ENCODE assay signal across 1 cellular context in the genomic region with DNA sequence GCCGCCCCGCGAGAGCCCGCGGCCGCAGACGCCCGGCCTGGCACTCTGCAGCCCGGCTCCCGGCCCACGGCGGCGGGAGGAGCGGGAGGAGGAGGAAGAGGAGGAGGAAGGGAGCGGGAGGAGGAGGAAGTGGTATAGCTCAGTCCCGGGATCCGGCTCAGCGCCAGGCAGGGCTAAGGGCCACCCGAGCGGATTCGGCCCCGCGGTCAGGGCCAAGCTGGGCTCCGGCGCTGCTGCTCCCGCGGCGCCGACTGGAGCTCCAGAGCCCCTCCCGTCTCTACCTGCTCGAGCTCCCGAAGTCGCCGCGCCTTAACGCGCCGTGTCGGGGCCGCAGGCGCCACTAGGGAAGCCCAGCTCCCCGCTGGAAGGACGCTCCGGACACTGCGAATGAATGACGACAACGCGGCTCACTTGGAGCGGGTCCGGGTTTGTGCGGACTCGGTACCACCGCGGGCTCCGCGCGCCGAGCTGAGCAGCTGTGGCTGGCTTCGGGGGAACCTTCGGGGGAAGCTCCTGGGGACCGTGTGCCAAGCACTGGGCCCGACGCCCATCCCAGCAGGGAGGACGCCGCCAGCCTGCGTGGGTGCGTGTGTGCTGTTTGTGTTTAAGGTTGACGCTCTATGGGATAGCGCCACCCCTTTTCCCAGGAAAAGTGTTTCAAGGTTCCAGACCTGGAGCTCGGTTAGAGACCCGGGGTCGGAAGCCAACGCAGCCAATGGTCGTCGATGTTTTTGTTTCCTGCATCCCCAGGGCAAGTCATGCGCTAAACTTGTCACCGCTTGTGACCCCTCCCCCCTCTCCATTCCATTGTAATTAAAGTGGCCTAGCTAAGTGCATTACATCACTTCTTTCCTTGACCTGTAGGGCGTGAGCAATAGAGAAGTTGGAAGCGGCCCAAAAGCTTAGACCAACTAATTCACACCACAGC.
A peak's percentile ranks its signal among the peaks of the same experiment; 100 is the strongest.
TF ChIP-seq lines count a peak whose summit lies in the region.

A gene (minus strand): TSS at position 94 of the 928 bp plus-strand sequence. CDS start 340 bp downstream, outside the sequence.

TF ChIP-seq in HepG2, 621 proteins besides CTCF, POLR2A, EP300 and RAD21 (continued from another document and continues in another):
- TF ChIP-seq, protein P1, sequence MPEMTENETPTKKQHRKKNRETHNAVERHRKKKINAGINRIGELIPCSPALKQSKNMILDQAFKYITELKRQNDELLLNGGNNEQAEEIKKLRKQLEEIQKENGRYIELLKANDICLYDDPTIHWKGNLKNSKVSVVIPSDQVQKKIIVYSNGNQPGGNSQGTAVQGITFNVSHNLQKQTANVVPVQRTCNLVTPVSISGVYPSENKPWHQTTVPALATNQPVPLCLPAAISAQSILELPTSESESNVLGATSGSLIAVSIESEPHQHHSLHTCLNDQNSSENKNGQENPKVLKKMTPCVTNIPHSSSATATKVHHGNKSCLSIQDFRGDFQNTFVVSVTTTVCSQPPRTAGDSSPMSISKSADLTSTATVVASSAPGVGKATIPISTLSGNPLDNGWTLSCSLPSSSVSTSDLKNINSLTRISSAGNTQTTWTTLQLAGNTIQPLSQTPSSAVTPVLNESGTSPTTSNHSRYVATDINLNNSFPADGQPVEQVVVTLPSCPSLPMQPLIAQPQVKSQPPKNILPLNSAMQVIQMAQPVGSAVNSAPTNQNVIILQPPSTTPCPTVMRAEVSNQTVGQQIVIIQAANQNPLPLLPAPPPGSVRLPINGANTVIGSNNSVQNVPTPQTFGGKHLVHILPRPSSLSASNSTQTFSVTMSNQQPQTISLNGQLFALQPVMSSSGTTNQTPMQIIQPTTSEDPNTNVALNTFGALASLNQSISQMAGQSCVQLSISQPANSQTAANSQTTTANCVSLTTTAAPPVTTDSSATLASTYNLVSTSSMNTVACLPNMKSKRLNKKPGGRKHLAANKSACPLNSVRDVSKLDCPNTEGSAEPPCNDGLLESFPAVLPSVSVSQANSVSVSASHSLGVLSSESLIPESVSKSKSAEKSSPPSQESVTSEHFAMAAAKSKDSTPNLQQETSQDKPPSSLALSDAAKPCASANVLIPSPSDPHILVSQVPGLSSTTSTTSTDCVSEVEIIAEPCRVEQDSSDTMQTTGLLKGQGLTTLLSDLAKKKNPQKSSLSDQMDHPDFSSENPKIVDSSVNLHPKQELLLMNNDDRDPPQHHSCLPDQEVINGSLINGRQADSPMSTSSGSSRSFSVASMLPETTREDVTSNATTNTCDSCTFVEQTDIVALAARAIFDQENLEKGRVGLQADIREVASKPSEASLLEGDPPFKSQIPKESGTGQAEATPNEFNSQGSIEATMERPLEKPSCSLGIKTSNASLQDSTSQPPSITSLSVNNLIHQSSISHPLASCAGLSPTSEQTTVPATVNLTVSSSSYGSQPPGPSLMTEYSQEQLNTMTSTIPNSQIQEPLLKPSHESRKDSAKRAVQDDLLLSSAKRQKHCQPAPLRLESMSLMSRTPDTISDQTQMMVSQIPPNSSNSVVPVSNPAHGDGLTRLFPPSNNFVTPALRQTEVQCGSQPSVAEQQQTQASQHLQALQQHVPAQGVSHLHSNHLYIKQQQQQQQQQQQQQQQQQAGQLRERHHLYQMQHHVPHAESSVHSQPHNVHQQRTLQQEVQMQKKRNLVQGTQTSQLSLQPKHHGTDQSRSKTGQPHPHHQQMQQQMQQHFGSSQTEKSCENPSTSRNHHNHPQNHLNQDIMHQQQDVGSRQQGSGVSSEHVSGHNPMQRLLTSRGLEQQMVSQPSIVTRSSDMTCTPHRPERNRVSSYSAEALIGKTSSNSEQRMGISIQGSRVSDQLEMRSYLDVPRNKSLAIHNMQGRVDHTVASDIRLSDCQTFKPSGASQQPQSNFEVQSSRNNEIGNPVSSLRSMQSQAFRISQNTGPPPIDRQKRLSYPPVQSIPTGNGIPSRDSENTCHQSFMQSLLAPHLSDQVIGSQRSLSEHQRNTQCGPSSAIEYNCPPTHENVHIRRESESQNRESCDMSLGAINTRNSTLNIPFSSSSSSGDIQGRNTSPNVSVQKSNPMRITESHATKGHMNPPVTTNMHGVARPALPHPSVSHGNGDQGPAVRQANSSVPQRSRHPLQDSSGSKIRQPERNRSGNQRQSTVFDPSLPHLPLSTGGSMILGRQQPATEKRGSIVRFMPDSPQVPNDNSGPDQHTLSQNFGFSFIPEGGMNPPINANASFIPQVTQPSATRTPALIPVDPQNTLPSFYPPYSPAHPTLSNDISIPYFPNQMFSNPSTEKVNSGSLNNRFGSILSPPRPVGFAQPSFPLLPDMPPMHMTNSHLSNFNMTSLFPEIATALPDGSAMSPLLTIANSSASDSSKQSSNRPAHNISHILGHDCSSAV (CRISPR knock-in tag; IDR thresholded peaks at IDR 0.05; ENCODE audit: borderline replicate concordance), result no peak
- TF ChIP-seq ZSCAN30 (CRISPR knock-in tag; IDR thresholded peaks at IDR 0.05) (no peak), ZBTB42 (CRISPR knock-in tag; IDR thresholded peaks at IDR 0.05) (no peak), SETDB1 (CRISPR knock-in tag; IDR thresholded peaks at IDR 0.05; ENCODE audit: borderline replicate concordance) (0 out of 2 replicates have a peak, but pooled peaks have one; percentile 33), ZNF891 (CRISPR knock-in tag; IDR thresholded peaks at IDR 0.05) (peak; percentile 93), GATAD1 (CRISPR knock-in tag; IDR thresholded peaks at IDR 0.05) (peak; percentile 63; the same call in 1 of the 2 replicates), MBD4 (IDR thresholded peaks at IDR 0.05; ENCODE audit: borderline replicate concordance, low read length) (no peak), NBN (conservative IDR thresholded peaks at IDR 0.05) (no peak), STAG1 (CRISPR knock-in tag; IDR thresholded peaks at IDR 0.05) (no peak; the same call in 1 of the 2 replicates), SP140L (CRISPR knock-in tag; IDR thresholded peaks at IDR 0.05; ENCODE audit: borderline replicate concordance) (no peak), HNF4G (IDR thresholded peaks at IDR 0.05; ENCODE audit: borderline replicate concordance, low read depth, low read length) (no peak), HNF4G (CRISPR knock-in tag; IDR thresholded peaks at IDR 0.05; ENCODE audit: borderline replicate concordance, low read depth) (peak; percentile 56; the same call in 1 of the 2 replicates), TBX3 (IDR thresholded peaks at IDR 0.05; ENCODE audit: borderline replicate concordance) (peak; percentile 49; the same call in 1 of the 2 replicates), RORA (CRISPR knock-in tag; IDR thresholded peaks at IDR 0.05) (no peak), ZNF326 (CRISPR knock-in tag; IDR thresholded peaks at IDR 0.05; ENCODE audit: borderline replicate concordance) (no peak), ZNF616 (CRISPR knock-in tag; IDR thresholded peaks at IDR 0.05; ENCODE audit: low read depth) (peak; percentile 52; the same call in 1 of the 2 replicates), ZSCAN12 (CRISPR knock-in tag; IDR thresholded peaks at IDR 0.05) (0 out of 2 replicates have a peak, but pooled peaks have one; percentile 45), RFXANK (CRISPR knock-in tag; IDR thresholded peaks at IDR 0.05) (no peak), GTF2F1 (IDR thresholded peaks at IDR 0.05; ENCODE audit: low read length) (no peak), REPIN1 (CRISPR knock-in tag; IDR thresholded peaks at IDR 0.05; ENCODE audit: borderline replicate concordance, low read depth) (peak; percentile 62), KLF13 (CRISPR knock-in tag; IDR thresholded peaks at IDR 0.05) (0 out of 2 replicates have a peak, but pooled peaks have one; percentile 21), ZNF460 (CRISPR knock-in tag; IDR thresholded peaks at IDR 0.05; ENCODE audit: borderline replicate concordance) (no peak), HHEX (CRISPR knock-in tag; IDR thresholded peaks at IDR 0.05) (no peak), ATF1 (CRISPR knock-in tag; IDR thresholded peaks at IDR 0.05) (no peak), KMT2A (CRISPR knock-in tag; IDR thresholded peaks at IDR 0.05) (peak; percentile 56; the same call in 1 of the 2 replicates), MTA1 (CRISPR knock-in tag; IDR thresholded peaks at IDR 0.05; ENCODE audit: borderline replicate concordance) (peak; percentile 83; the same call in 1 of the 2 replicates), RXRB (CRISPR knock-in tag; IDR thresholded peaks at IDR 0.05; ENCODE audit: borderline replicate concordance) (peak; percentile 41), ZNF678 (CRISPR knock-in tag; IDR thresholded peaks at IDR 0.05) (peak; percentile 92; the same call in 1 of the 2 replicates), ISL2 (CRISPR knock-in tag; IDR thresholded peaks at IDR 0.05) (peak; percentile 69; the same call in 1 of the 2 replicates), ZNF501 (CRISPR knock-in tag; IDR thresholded peaks at IDR 0.05) (peak; percentile 93), ZNF143 (CRISPR knock-in tag; IDR thresholded peaks at IDR 0.05) (peak; percentile 18), MAFF (IDR thresholded peaks at IDR 0.05; ENCODE audit: low read depth, low read length) (no peak), SALL2 (CRISPR knock-in tag; IDR thresholded peaks at IDR 0.05) (peak; percentile 24; the same call in 1 of the 2 replicates)
- TF ChIP-seq, protein P2, sequence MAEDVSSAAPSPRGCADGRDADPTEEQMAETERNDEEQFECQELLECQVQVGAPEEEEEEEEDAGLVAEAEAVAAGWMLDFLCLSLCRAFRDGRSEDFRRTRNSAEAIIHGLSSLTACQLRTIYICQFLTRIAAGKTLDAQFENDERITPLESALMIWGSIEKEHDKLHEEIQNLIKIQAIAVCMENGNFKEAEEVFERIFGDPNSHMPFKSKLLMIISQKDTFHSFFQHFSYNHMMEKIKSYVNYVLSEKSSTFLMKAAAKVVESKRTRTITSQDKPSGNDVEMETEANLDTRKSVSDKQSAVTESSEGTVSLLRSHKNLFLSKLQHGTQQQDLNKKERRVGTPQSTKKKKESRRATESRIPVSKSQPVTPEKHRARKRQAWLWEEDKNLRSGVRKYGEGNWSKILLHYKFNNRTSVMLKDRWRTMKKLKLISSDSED (CRISPR knock-in tag; IDR thresholded peaks at IDR 0.05), result no peak
- TF ChIP-seq, protein P3, sequence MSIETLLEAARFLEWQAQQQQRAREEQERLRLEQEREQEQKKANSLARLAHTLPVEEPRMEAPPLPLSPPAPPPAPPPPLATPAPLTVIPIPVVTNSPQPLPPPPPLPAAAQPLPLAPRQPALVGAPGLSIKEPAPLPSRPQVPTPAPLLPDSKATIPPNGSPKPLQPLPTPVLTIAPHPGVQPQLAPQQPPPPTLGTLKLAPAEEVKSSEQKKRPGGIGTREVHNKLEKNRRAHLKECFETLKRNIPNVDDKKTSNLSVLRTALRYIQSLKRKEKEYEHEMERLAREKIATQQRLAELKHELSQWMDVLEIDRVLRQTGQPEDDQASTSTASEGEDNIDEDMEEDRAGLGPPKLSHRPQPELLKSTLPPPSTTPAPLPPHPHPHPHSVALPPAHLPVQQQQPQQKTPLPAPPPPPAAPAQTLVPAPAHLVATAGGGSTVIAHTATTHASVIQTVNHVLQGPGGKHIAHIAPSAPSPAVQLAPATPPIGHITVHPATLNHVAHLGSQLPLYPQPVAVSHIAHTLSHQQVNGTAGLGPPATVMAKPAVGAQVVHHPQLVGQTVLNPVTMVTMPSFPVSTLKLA (IDR thresholded peaks at IDR 0.05), result no peak
- TF ChIP-seq, protein P4, sequence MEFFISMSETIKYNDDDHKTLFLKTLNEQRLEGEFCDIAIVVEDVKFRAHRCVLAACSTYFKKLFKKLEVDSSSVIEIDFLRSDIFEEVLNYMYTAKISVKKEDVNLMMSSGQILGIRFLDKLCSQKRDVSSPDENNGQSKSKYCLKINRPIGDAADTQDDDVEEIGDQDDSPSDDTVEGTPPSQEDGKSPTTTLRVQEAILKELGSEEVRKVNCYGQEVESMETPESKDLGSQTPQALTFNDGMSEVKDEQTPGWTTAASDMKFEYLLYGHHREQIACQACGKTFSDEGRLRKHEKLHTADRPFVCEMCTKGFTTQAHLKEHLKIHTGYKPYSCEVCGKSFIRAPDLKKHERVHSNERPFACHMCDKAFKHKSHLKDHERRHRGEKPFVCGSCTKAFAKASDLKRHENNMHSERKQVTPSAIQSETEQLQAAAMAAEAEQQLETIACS (CRISPR knock-in tag; IDR thresholded peaks at IDR 0.05), result peak; percentile 16; the same call in 1 of the 2 replicates
- TF ChIP-seq, protein P5, sequence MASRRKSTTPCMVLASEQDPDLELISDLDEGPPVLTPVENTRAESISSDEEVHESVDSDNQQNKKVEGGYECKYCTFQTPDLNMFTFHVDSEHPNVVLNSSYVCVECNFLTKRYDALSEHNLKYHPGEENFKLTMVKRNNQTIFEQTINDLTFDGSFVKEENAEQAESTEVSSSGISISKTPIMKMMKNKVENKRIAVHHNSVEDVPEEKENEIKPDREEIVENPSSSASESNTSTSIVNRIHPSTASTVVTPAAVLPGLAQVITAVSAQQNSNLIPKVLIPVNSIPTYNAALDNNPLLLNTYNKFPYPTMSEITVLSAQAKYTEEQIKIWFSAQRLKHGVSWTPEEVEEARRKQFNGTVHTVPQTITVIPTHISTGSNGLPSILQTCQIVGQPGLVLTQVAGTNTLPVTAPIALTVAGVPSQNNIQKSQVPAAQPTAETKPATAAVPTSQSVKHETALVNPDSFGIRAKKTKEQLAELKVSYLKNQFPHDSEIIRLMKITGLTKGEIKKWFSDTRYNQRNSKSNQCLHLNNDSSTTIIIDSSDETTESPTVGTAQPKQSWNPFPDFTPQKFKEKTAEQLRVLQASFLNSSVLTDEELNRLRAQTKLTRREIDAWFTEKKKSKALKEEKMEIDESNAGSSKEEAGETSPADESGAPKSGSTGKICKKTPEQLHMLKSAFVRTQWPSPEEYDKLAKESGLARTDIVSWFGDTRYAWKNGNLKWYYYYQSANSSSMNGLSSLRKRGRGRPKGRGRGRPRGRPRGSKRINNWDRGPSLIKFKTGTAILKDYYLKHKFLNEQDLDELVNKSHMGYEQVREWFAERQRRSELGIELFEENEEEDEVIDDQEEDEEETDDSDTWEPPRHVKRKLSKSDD (CRISPR knock-in tag; IDR thresholded peaks at IDR 0.05; ENCODE audit: low read depth), result peak; percentile 46; the same call in 1 of the 2 replicates
- TF ChIP-seq, protein P6, sequence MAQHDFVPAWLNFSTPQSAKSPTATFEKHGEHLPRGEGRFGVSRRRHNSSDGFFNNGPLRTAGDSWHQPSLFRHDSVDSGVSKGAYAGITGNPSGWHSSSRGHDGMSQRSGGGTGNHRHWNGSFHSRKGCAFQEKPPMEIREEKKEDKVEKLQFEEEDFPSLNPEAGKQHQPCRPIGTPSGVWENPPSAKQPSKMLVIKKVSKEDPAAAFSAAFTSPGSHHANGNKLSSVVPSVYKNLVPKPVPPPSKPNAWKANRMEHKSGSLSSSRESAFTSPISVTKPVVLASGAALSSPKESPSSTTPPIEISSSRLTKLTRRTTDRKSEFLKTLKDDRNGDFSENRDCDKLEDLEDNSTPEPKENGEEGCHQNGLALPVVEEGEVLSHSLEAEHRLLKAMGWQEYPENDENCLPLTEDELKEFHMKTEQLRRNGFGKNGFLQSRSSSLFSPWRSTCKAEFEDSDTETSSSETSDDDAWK (CRISPR knock-in tag; IDR thresholded peaks at IDR 0.05), result no peak
- TF ChIP-seq, protein P7, sequence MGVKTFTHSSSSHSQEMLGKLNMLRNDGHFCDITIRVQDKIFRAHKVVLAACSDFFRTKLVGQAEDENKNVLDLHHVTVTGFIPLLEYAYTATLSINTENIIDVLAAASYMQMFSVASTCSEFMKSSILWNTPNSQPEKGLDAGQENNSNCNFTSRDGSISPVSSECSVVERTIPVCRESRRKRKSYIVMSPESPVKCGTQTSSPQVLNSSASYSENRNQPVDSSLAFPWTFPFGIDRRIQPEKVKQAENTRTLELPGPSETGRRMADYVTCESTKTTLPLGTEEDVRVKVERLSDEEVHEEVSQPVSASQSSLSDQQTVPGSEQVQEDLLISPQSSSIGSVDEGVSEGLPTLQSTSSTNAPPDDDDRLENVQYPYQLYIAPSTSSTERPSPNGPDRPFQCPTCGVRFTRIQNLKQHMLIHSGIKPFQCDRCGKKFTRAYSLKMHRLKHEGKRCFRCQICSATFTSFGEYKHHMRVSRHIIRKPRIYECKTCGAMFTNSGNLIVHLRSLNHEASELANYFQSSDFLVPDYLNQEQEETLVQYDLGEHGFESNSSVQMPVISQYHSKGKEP (CRISPR knock-in tag; IDR thresholded peaks at IDR 0.05), result no peak
- TF ChIP-seq, protein P8, sequence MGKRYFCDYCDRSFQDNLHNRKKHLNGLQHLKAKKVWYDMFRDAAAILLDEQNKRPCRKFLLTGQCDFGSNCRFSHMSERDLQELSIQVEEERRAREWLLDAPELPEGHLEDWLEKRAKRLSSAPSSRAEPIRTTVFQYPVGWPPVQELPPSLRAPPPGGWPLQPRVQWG (CRISPR knock-in tag; IDR thresholded peaks at IDR 0.05; ENCODE audit: borderline replicate concordance, low read depth), result no peak
